Comparison of ENCODE assay signal across 17 cellular contexts in genomic region chr14:97387252-97387882, GRCh38.
"Had no signal": no experiment of that assay in that cellular context is flagged by ENCODE, and none has a peak within 500 bp of the region (broad histone marks: within the 10 kb centered on the region; RNA-seq: fewer than 3 reads in every experiment).

No MANE protein-coding gene starts in this region.

- FAIRE-seq: colon, keratinocyte, pancreas, urothelium cell line had no signal

- DNase-seq: activated CD4-positive, alpha-beta T cell treated with anti-CD3 and anti-CD28 coated beads, Interleukin-2, amount 50 U/mL, for 4 hours; activated CD4-positive, CD25-positive, alpha-beta regulatory T cell; activated CD8-positive, alpha-beta memory T cell treated with anti-CD3 and anti-CD28 coated beads, Interleukin-2, amount 10 ng/mL, durations not matched to agents 7 days and 5 days; activated naive CD4-positive, alpha-beta T cell; amniotic stem cell; left ventricle myocardium superior; mucosa of descending colon; naive thymus-derived CD4-positive, alpha-beta T cell; pancreas; stimulated activated CD4-positive, alpha-beta T cell treated with anti-CD3 and anti-CD28 coated beads, Interleukin-12 subunit alpha, Interleukin-12 subunit beta, amount 100 ng/mL, for 4 hours; stimulated activated CD4-positive, alpha-beta T cell treated with anti-CD3 and anti-CD28 coated beads, Interleukin-2, amount 100 ng/mL, for 24 hours; thyroid gland had no signal

- ATAC-seq: activated CD8-positive, alpha-beta memory T cell treated with anti-CD3 and anti-CD28 coated beads, Interleukin-2, amount 10 ng/mL, durations not matched to agents 7 days and 5 days; left ventricle myocardium superior; mucosa of descending colon; naive thymus-derived CD4-positive, alpha-beta T cell; pancreas; SK-N-SH treated with all-trans-retinoic acid at 6 μM for 48 hours had no signal

- H3K4me1 ChIP-seq: pancreas, thyroid gland had no signal

- H3K27ac ChIP-seq: pancreas, thyroid gland had no signal

- H3K9me3 Mint-ChIP-seq: memory B cell had no signal

- H3K36me3 ChIP-seq: pancreas, thyroid gland had no signal

- H3K4me3 ChIP-seq: mucosa of descending colon, pancreas, thyroid gland had no signal

- H3K36me3 Mint-ChIP-seq: memory B cell had no signal

- H3K9me3 ChIP-seq: mucosa of descending colon, pancreas, thyroid gland had no signal

- H3K27me3 Mint-ChIP-seq: activated CD8-positive, alpha-beta memory T cell treated with anti-CD3 and anti-CD28 coated beads, Interleukin-2, amount 10 ng/mL, durations not matched to agents 7 days and 5 days; memory B cell had no signal

- H3K4me3 Mint-ChIP-seq: activated CD8-positive, alpha-beta memory T cell treated with anti-CD3 and anti-CD28 coated beads, Interleukin-2, amount 10 ng/mL, durations not matched to agents 7 days and 5 days; memory B cell; naive thymus-derived CD4-positive, alpha-beta T cell had no signal

- H3K4me1 Mint-ChIP-seq: memory B cell had no signal

- H3K27me3 ChIP-seq: thyroid gland had no signal

- H3K27ac Mint-ChIP-seq: activated CD8-positive, alpha-beta memory T cell treated with anti-CD3 and anti-CD28 coated beads, Interleukin-2, amount 10 ng/mL, durations not matched to agents 7 days and 5 days; memory B cell had no signal
